In the genomic region with DNA sequence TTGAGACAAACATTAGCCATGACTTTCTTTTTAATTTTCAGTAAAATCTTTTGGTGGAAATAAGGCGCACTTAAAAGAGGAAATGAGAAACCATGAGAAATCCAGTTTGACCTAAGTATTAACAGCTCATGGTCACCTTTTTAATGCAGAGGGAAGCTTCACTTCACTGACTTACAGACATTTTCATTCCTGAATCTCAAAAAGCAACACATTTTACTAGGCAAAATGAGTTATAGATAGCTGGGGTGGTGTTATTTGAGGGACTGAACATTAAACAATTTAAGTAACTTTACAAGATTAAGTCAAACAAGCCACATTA, we compare ENCODE assay signal across 1 cellular context.
TF ChIP-seq lines count a peak whose summit lies in the region.

No MANE protein-coding gene starts in this region.

TF ChIP-seq in SK-N-SH, 30 proteins besides CTCF, POLR2A, EP300 and RAD21 (continued from another document):
- TF ChIP-seq, protein P1, sequence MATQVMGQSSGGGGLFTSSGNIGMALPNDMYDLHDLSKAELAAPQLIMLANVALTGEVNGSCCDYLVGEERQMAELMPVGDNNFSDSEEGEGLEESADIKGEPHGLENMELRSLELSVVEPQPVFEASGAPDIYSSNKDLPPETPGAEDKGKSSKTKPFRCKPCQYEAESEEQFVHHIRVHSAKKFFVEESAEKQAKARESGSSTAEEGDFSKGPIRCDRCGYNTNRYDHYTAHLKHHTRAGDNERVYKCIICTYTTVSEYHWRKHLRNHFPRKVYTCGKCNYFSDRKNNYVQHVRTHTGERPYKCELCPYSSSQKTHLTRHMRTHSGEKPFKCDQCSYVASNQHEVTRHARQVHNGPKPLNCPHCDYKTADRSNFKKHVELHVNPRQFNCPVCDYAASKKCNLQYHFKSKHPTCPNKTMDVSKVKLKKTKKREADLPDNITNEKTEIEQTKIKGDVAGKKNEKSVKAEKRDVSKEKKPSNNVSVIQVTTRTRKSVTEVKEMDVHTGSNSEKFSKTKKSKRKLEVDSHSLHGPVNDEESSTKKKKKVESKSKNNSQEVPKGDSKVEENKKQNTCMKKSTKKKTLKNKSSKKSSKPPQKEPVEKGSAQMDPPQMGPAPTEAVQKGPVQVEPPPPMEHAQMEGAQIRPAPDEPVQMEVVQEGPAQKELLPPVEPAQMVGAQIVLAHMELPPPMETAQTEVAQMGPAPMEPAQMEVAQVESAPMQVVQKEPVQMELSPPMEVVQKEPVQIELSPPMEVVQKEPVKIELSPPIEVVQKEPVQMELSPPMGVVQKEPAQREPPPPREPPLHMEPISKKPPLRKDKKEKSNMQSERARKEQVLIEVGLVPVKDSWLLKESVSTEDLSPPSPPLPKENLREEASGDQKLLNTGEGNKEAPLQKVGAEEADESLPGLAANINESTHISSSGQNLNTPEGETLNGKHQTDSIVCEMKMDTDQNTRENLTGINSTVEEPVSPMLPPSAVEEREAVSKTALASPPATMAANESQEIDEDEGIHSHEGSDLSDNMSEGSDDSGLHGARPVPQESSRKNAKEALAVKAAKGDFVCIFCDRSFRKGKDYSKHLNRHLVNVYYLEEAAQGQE (IDR thresholded peaks at IDR 0.05; ENCODE audit: low read depth, low read length) = no peak
- TF ChIP-seq EZH2phosphoT487 (IDR thresholded peaks at IDR 0.05; ENCODE audit: borderline replicate concordance, low read depth) (no peak), TCF12 (IDR thresholded peaks at IDR 0.05) (no peak), ELF1 (IDR thresholded peaks at IDR 0.05) (no peak), YY1 (IDR thresholded peaks at IDR 0.05; ENCODE audit: low read depth) (no peak), FOXJ3 (CRISPR knock-in tag; IDR thresholded peaks at IDR 0.05) (no peak)
- TF ChIP-seq, protein P2, sequence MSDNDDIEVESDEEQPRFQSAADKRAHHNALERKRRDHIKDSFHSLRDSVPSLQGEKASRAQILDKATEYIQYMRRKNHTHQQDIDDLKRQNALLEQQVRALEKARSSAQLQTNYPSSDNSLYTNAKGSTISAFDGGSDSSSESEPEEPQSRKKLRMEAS (IDR thresholded peaks at IDR 0.05; ENCODE audit: low read depth) = no peak
- TF ChIP-seq, protein P3, sequence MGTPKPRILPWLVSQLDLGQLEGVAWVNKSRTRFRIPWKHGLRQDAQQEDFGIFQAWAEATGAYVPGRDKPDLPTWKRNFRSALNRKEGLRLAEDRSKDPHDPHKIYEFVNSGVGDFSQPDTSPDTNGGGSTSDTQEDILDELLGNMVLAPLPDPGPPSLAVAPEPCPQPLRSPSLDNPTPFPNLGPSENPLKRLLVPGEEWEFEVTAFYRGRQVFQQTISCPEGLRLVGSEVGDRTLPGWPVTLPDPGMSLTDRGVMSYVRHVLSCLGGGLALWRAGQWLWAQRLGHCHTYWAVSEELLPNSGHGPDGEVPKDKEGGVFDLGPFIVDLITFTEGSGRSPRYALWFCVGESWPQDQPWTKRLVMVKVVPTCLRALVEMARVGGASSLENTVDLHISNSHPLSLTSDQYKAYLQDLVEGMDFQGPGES (IDR thresholded peaks at IDR 0.05; ENCODE audit: low read depth, low read length) = no peak
